In genomic region chr2:224027070-224027469, GRCh38 we compare ENCODE assay signal across 1 cellular context.
TF ChIP-seq lines count a peak whose summit lies in the region.

No MANE protein-coding gene starts in this region.

TF ChIP-seq in IMR-90, 13 proteins besides CTCF, POLR2A, EP300 and RAD21:
- TF ChIP-seq CEBPB (IDR thresholded peaks at IDR 0.05; ENCODE audit: low read depth, low read length) (no peak), BHLHE40 (IDR thresholded peaks at IDR 0.05; ENCODE audit: low read depth, low read length) (no peak), NFE2L2 (IDR thresholded peaks at IDR 0.05; ENCODE audit: low read depth, low read length) (no peak), MXI1 (IDR thresholded peaks at IDR 0.05; ENCODE audit: borderline replicate concordance, low read depth, low read length) (no peak), FOS (IDR thresholded peaks at IDR 0.05; ENCODE audit: low read depth, low read length) (no peak), RFX5 (IDR thresholded peaks at IDR 0.05; ENCODE audit: low read depth, low read length) (no peak), USF2 (IDR thresholded peaks at IDR 0.05; ENCODE audit: low read depth, low read length) (no peak), MAFK (IDR thresholded peaks at IDR 0.05; ENCODE audit: low read depth, low read length) (no peak), ELK1 (IDR thresholded peaks at IDR 0.05; ENCODE audit: borderline replicate concordance, low read depth, low read length) (no peak), MAZ (IDR thresholded peaks at IDR 0.05; ENCODE audit: borderline replicate concordance, low read depth, low read length) (no peak), SMC3 (IDR thresholded peaks at IDR 0.05; ENCODE audit: low read depth, low read length) (no peak), CHD1 (IDR thresholded peaks at IDR 0.05; ENCODE audit: low read depth, low read length) (no peak)
